1 cellular context compared by ENCODE assay signal in the genomic region with DNA sequence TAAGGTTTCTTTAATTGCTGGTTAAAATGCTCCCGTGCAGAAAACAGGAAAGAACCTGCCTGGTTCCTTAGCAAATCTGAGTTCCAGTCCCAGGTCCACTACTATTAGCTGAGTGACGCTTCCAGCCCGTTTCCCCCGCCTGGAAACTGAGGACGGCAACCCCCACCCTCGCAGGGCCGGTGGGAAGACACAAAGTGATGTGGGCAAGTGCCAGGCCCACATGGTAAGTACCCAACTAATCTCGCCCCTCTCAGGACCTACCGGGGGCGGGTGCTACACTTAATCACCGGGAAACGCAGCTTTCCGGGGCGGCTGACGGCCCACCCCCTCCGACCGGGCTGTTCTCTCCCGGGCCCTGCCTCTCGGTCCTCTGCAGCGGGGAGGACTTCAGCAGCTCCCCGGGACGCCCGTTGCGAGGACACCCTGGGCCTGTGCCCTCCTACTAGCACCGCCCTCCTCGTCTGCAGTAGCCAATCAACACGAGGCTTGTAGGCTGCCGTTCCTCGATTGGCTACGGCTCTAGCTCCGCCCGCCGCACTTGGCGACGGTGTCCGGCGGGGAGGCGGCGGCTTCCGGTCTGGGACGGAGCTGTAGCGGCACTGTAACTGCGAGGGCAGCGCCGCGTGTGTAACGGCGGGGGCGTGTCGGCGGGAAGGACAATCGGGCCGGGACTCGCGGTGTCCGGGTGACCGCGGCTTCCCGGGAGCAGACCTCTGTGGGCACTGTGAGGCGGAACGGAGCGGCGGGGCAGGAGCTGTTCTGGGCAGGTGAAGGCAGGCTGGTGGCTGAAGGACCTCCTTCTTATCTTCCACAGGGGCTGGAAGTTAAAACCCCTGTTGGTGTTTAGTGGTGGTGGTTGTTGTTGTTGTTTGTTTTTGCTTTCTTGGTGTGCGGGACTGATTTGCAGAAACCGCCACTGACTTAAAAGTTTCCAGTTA.
TF ChIP-seq lines count a peak whose summit lies in the region.

Gene ZBTB9 (plus strand): TSS at position 568 of the 938 bp plus-strand sequence. CDS start 525 bp downstream, outside the sequence.

TF ChIP-seq in HEK293, 187 proteins besides CTCF, POLR2A, EP300 and RAD21 (continued from another document):
- TF ChIP-seq ZSCAN5A (tag by site-specific recombination; IDR thresholded peaks at IDR 0.05) (peak; percentile 61; the same call in 1 of the 2 replicates), EGR2 (tag by site-specific recombination; IDR thresholded peaks at IDR 0.05; ENCODE audit: low read depth) (peak; percentile 77), ZNF423 (tag by site-specific recombination; IDR thresholded peaks at IDR 0.05) (peak; percentile 89), KLF17 (tag by site-specific recombination; IDR thresholded peaks at IDR 0.05) (peak; percentile 73; the same call in 1 of the 2 replicates), ZIC2 (tag by site-specific recombination; IDR thresholded peaks at IDR 0.05) (peak; percentile 79), ZNF146 (tag by site-specific recombination; IDR thresholded peaks at IDR 0.05) (no peak), ZNF529 (tag by site-specific recombination; IDR thresholded peaks at IDR 0.05; ENCODE audit: insufficient replicate concordance) (no peak), ZNF571 (tag by site-specific recombination; IDR thresholded peaks at IDR 0.05) (no peak), HOXC10 (CRISPR knock-in tag; IDR thresholded peaks at IDR 0.05) (no peak), YY2 (tag by site-specific recombination; IDR thresholded peaks at IDR 0.05) (no peak), MEIS1 (CRISPR knock-in tag; IDR thresholded peaks at IDR 0.05; ENCODE audit: borderline replicate concordance) (no peak), ZNF843 (tag by site-specific recombination; IDR thresholded peaks at IDR 0.05) (peak; percentile 65; the same call in 1 of the 2 replicates), ZNF266 (tag by site-specific recombination; IDR thresholded peaks at IDR 0.05; ENCODE audit: low read depth) (no peak), ZNF558 (tag by site-specific recombination; IDR thresholded peaks at IDR 0.05) (no peak), ZNF514 (tag by site-specific recombination; IDR thresholded peaks at IDR 0.05) (no peak), ZNF600 (tag by site-specific recombination; IDR thresholded peaks at IDR 0.05) (peak; percentile 93), ZNF114 (tag by site-specific recombination; IDR thresholded peaks at IDR 0.05) (no peak)
- TF ChIP-seq, protein P1, sequence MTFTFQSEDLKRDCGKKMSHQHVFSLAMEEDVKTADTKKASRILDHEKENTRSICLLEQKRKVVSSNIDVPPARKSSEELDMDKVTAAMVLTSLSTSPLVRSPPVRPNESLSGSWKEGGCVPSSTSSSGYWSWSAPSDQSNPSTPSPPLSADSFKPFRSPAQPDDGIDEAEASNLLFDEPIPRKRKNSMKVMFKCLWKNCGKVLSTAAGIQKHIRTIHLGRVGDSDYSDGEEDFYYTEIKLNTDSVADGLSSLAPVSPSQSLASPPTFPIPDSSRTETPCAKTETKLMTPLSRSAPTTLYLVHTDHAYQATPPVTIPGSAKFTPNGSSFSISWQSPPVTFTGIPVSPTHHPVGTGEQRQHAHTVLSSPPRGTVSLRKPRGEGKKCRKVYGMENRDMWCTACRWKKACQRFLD (tag by site-specific recombination; IDR thresholded peaks at IDR 0.05): no peak
- TF ChIP-seq, protein P2, sequence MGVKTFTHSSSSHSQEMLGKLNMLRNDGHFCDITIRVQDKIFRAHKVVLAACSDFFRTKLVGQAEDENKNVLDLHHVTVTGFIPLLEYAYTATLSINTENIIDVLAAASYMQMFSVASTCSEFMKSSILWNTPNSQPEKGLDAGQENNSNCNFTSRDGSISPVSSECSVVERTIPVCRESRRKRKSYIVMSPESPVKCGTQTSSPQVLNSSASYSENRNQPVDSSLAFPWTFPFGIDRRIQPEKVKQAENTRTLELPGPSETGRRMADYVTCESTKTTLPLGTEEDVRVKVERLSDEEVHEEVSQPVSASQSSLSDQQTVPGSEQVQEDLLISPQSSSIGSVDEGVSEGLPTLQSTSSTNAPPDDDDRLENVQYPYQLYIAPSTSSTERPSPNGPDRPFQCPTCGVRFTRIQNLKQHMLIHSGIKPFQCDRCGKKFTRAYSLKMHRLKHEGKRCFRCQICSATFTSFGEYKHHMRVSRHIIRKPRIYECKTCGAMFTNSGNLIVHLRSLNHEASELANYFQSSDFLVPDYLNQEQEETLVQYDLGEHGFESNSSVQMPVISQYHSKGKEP (tag by site-specific recombination; IDR thresholded peaks at IDR 0.05): no peak
- TF ChIP-seq, protein P3, sequence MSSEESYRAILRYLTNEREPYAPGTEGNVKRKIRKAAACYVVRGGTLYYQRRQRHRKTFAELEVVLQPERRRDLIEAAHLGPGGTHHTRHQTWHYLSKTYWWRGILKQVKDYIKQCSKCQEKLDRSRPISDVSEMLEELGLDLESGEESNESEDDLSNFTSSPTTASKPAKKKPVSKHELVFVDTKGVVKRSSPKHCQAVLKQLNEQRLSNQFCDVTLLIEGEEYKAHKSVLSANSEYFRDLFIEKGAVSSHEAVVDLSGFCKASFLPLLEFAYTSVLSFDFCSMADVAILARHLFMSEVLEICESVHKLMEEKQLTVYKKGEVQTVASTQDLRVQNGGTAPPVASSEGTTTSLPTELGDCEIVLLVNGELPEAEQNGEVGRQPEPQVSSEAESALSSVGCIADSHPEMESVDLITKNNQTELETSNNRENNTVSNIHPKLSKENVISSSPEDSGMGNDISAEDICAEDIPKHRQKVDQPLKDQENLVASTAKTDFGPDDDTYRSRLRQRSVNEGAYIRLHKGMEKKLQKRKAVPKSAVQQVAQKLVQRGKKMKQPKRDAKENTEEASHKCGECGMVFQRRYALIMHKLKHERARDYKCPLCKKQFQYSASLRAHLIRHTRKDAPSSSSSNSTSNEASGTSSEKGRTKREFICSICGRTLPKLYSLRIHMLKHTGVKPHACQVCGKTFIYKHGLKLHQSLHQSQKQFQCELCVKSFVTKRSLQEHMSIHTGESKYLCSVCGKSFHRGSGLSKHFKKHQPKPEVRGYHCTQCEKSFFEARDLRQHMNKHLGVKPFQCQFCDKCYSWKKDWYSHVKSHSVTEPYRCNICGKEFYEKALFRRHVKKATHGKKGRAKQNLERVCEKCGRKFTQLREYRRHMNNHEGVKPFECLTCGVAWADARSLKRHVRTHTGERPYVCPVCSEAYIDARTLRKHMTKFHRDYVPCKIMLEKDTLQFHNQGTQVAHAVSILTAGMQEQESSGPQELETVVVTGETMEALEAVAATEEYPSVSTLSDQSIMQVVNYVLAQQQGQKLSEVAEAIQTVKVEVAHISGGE (tag by site-specific recombination; conservative IDR thresholded peaks at IDR 0.05; ENCODE audit: low read depth): peak; percentile 88
